In the genomic region with DNA sequence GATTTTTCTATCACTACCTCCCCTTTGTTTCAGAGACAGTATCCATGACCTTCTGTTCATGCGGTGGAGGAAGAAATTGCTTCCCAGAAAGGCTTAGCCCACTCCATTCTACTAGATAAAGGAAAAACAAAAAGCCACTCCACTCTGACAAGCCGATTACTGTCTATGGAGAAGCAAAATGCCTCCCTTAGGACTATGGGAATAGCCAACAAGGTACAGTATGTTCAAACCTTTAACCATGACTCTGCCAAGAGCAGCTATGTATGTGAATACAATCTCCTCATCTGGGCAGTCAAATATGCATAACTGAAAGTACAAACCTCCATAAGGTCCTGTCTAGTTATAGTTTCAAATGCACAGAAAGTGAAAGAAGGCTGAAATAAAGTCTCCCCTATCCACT, we compare ENCODE assay signal across 12 cellular contexts. TPM values are rescaled to one million over a fixed set of nuclear protein-coding genes. Genes with fewer than 3 reads are reported as not detected.
DNase-seq lines count a peak whose midpoint lies in the region; ATAC-seq and TF ChIP-seq lines count a peak whose summit lies in the region.
"Had no signal": no experiment of that assay in that cellular context is flagged by ENCODE, and none has a peak within 500 bp of the region (broad histone marks: within the 10 kb centered on the region; RNA-seq: fewer than 3 reads in every experiment).

No MANE protein-coding gene starts in this region.

- no peak for TF ChIP-seq CTCF in GM13977 (IDR thresholded peaks at IDR 0.05; ENCODE audit: extremely low read depth, insufficient read depth, missing control alignments)
- no peak for TF ChIP-seq CTCF in choroid plexus epithelial cell (conservative IDR thresholded peaks at IDR 0.05; ENCODE audit: low read depth, low read length)

- no peak overlapping the region for H3K4me3 ChIP-seq in choroid plexus epithelial cell (ENCODE audit: low read depth, low read length)
- H3K4me3 ChIP-seq: heart right ventricle had no signal

- in situ Hi-C loops in GM13977 (cut with MboI; ENCODE audit: low pct_unique_long_range_greater_than_20kb, low sequenced_read_pairs, unreplicated experiment): no loop called here

- ATAC-seq in GM21423 (IDR thresholded peaks at IDR 0.05; ENCODE audit: unreplicated experiment) (peak; percentile 62), HG03342 (IDR thresholded peaks at IDR 0.05; ENCODE audit: unreplicated experiment) (peak; percentile 52)
- ATAC-seq: HCT116, SK-N-SH treated with all-trans-retinoic acid at 6 μM for 48 hours had no signal

- peak; percentile 40 for DNase-seq in GM13977 (ENCODE audit: low spot score)
- peak; percentile 21 for DNase-seq in choroid plexus epithelial cell (ENCODE audit: low read depth)
- no peak for DNase-seq in DMS53 treated with DMSO at 0.1 percent for 48 hours (lab: John Stamatoyannopoulos, UW; ENCODE audit: unreplicated experiment)
- DNase-seq in mesenteric fat pad (ENCODE audit: low spot score): no peak
- no peak for DNase-seq in activated CD4-positive, alpha-beta T cell treated with anti-CD3 and anti-CD28 coated beads for 1 hour
- DNase-seq in NCI-H526 (lab: John Stamatoyannopoulos, UW): no peak
- DNase-seq: heart right ventricle, retina had no signal

RNA-seq across cellular contexts. Expression of a gene that starts 40.5 kb away (rescaled TPM):
- 44.7 TPM for total RNA-seq in mesenteric fat pad

Comparison
In these comparisons a context has a peak if more than half of its experiments do, and no peak if none do; other contexts are left out.
1. DNase-seq: peak in GM13977 (single experiment) and choroid plexus epithelial cell (single experiment); none in DMS53 treated with DMSO at 0.1 percent for 48 hours (single experiment), mesenteric fat pad (single experiment), activated CD4-positive, alpha-beta T cell treated with anti-CD3 and anti-CD28 coated beads for 1 hour (single experiment) and NCI-H526 (0 of 2).